Comparison of ENCODE assay signal across 38 cellular contexts in genomic region chr10:122664501-122664900, GRCh38. TPM values are rescaled to one million over a fixed set of nuclear protein-coding genes. Genes with fewer than 3 reads are reported as not detected.
"Had no signal": no experiment of that assay in that cellular context is flagged by ENCODE, and none has a peak within 500 bp of the region (broad histone marks: within the 10 kb centered on the region; RNA-seq: fewer than 3 reads in every experiment).

No MANE protein-coding gene starts in this region.

- H3K36me3 ChIP-seq: brain microvascular endothelial cell, esophagus squamous epithelium, gastroesophageal sphincter had no signal

- H3K27ac ChIP-seq: brain microvascular endothelial cell, epithelial cell of prostate, esophagus squamous epithelium, gastroesophageal sphincter had no signal

- H3K4me1 ChIP-seq: esophagus squamous epithelium, gastroesophageal sphincter had no signal

- H3K4me3 ChIP-seq: esophagus squamous epithelium, gastroesophageal sphincter had no signal

- FAIRE-seq: astrocyte, bronchial epithelial cell, colon, endometrium, endothelial cell of umbilical vein had no signal

- H3K27me3 ChIP-seq: brain microvascular endothelial cell had no signal

- DNase-seq: activated CD4-positive, alpha-beta memory T cell treated with anti-CD3 and anti-CD28 coated beads for 36 hours; activated CD4-positive, alpha-beta T cell treated with anti-CD3 and anti-CD28 coated beads for 36 hours; activated CD4-positive, alpha-beta T cell treated with anti-CD3 and anti-CD28 coated beads, Interleukin-2, amount 10 ng/mL, durations not matched to agents 24 days and 14 days; activated CD4-positive, CD25-positive, alpha-beta regulatory T cell; activated CD4-positive, CD25-positive, alpha-beta regulatory T cell treated with anti-CD3 and anti-CD28 coated beads, Interleukin-2, amount 50 U/mL, for 72 hours; activated CD8-positive, alpha-beta memory T cell treated with anti-CD3 and anti-CD28 coated beads, Interleukin-2, amount 10 ng/mL, durations not matched to agents 7 days and 5 days; activated CD8-positive, alpha-beta memory T cell treated with anti-CD3 and anti-CD28 coated beads, Interleukin-2, amount 50 U/mL, for 4 hours; activated CD8-positive, alpha-beta T cell treated with anti-CD3 and anti-CD28 coated beads, Interleukin-2, amount 10 ng/mL, durations not matched to agents 7 days and 5 days; activated gamma-delta T cell treated with Interleukin-2 at 50 U/mL for 16 hours; activated naive CD4-positive, alpha-beta T cell treated with anti-CD3 and anti-CD28 coated beads, Interleukin-2, amount 50 U/mL, for 16 hours; activated naive CD4-positive, alpha-beta T cell treated with Interleukin-2 at 50 U/mL for 16 hours; activated T-cell treated with anti-CD3 and anti-CD28 coated beads, Interleukin-2, amount 50 U/mL, for 1 hour; activated T-cell treated with anti-CD3 and anti-CD28 coated beads, Interleukin-2, amount 50 U/mL, for 48 hours; amniotic stem cell; anterior cingulate cortex; brain microvascular endothelial cell; effector CD8-positive, alpha-beta T cell; esophagus squamous epithelium; foreskin melanocyte; T-helper 2 cell had no signal

- H3K9me3 ChIP-seq: esophagus squamous epithelium, gastroesophageal sphincter had no signal

- ATAC-seq: activated CD4-positive, alpha-beta T cell treated with anti-CD3 and anti-CD28 coated beads for 36 hours; activated CD8-positive, alpha-beta memory T cell treated with anti-CD3 and anti-CD28 coated beads, Interleukin-2, amount 10 ng/mL, durations not matched to agents 7 days and 5 days; activated CD8-positive, alpha-beta T cell treated with anti-CD3 and anti-CD28 coated beads, Interleukin-2, amount 10 ng/mL, durations not matched to agents 7 days and 5 days; gastroesophageal sphincter had no signal

RNA-seq across cellular contexts. Expression of gene C10orf120, which starts 35.1 kb away (rescaled TPM):
- total RNA-seq: activated CD4-positive, alpha-beta memory T cell treated with anti-CD3 and anti-CD28 coated beads for 36 hours; activated CD4-positive, alpha-beta T cell treated with anti-CD3 and anti-CD28 coated beads for 36 hours; activated CD4-positive, alpha-beta T cell treated with anti-CD3 and anti-CD28 coated beads, Interleukin-2, amount 10 ng/mL, durations not matched to agents 24 days and 14 days; activated CD8-positive, alpha-beta memory T cell treated with anti-CD3 and anti-CD28 coated beads for 36 hours; activated CD8-positive, alpha-beta memory T cell treated with anti-CD3 and anti-CD28 coated beads, Interleukin-2, amount 10 ng/mL, durations not matched to agents 7 days and 5 days; activated CD8-positive, alpha-beta T cell treated with anti-CD3 and anti-CD28 coated beads, Interleukin-2, amount 10 ng/mL, durations not matched to agents 7 days and 5 days; activated T-helper 1 cell treated with anti-CD3 and anti-CD28 coated beads, Interleukin-12 subunit alpha, Interleukin-12 subunit beta, Interleukin-2, Interleukin-4 antibody, amounts not matched to agents 30 ng/mL and 10 ng/mL and 1 ng/mL, durations not matched to agents 14 hours and 24 hours and 36 hours; activated T-helper 2 cell treated with anti-CD3 and anti-CD28 coated beads, Interferon-gamma antibody, Interleukin-2, Interleukin-4, amounts not matched to agents 10 μg/mL and 5 μg/mL and 100 μg/mL, durations not matched to agents 14 hours and 24 hours and 36 hours; astrocyte; bronchial epithelial cell; cardiac septum; cerebellum; dermis microvascular lymphatic vessel endothelial cell; endothelial cell of umbilical vein; esophagus squamous epithelium; fibroblast of lung; fibroblast of villous mesenchyme; gastroesophageal sphincter; glomerular endothelial cell; T-helper 1 cell treated with Interleukin-12 subunit alpha and Interleukin-12 subunit beta and Interleukin-4 antibody, amounts not matched to agents 30 ng/mL and 1 ng/mL, for 36 hours had no signal
- polyA plus RNA-seq: endothelial cell of umbilical vein, esophagus, fibroblast of lung had no signal
